6 cellular contexts compared by ENCODE assay signal in genomic region chr20:63741676-63742380, GRCh38. TPM values are rescaled to one million over a fixed set of nuclear protein-coding genes. Genes with fewer than 3 reads are reported as not detected.
DNase-seq lines count a peak whose midpoint lies in the region; ATAC-seq and TF ChIP-seq lines count a peak whose summit lies in the region.

No MANE protein-coding gene starts in this region.

- H3K27me3 ChIP-seq in PC-3 (ENCODE audit: low read length) (no peaks in the 10 kb centered on the region), fibroblast of lung (ENCODE audit: control insufficient read depth, insufficient read depth, low read length) (no peaks in the 10 kb centered on the region), subcutaneous abdominal adipose tissue (ENCODE audit: control insufficient read depth in 5 of 5, insufficient read depth in 4 of 5, low read length in 5 of 5) (no peaks in the 10 kb centered on the region)

- DNase-seq in PC-3 (no peak), fibroblast of lung (ENCODE audit: low read depth in 2 of 2) (no peak), NCI-H1930 (lab: John Stamatoyannopoulos, UW) (no peak)

- H4K20me1 ChIP-seq in PC-3 (ENCODE audit: low read length) (no peaks in the 10 kb centered on the region), fibroblast of lung (ENCODE audit: control insufficient read depth, extremely low read depth, insufficient read depth, low read length) (no peaks in the 10 kb centered on the region)

- H3K36me3 ChIP-seq in PC-3 (ENCODE audit: low read depth, low read length): peaks cover 22% of the 10 kb centered on the region
- peaks cover 17% of the 10 kb centered on the region for H3K36me3 ChIP-seq in fibroblast of lung (ENCODE audit: control insufficient read depth, insufficient read depth, low read length)
- H3K36me3 ChIP-seq in subcutaneous abdominal adipose tissue (ENCODE audit: control insufficient read depth in 5 of 5, insufficient read depth in 5 of 5, low read length in 5 of 5): peaks cover 0 to 44% (median 26%) of the 10 kb centered on the region in 5 donors

- H3K79me2 ChIP-seq in PC-3 (ENCODE audit: low read length) (peaks cover 13% of the 10 kb centered on the region), fibroblast of lung (ENCODE audit: control insufficient read depth, insufficient read depth, low read length) (peaks cover 4% of the 10 kb centered on the region)

- H3K27ac ChIP-seq in PC-3 (ENCODE audit: low read length) (peak overlapping the region; percentile 64), fibroblast of lung (ENCODE audit: insufficient read depth, low read length) (peak overlapping the region; percentile 72), subcutaneous abdominal adipose tissue (ENCODE audit: low read depth, low read length) (no peak overlapping the region)

- no peaks in the 10 kb centered on the region for H3K9me2 ChIP-seq in PC-3 (replicated peaks; ENCODE audit: low read length)

- peak overlapping the region; percentile 88 for H3K4me2 ChIP-seq in PC-3 (ENCODE audit: low read length)
- peak overlapping the region; percentile 90 for H3K4me2 ChIP-seq in fibroblast of lung (ENCODE audit: extremely low read depth, insufficient read depth, low read length)

- H3K9ac ChIP-seq in PC-3 (ENCODE audit: low read length) (peak overlapping the region; percentile 83), fibroblast of lung (ENCODE audit: insufficient read depth, low read length) (peak overlapping the region; percentile 75), subcutaneous abdominal adipose tissue (ENCODE audit: low read length in 5 of 5) (peak overlapping the region in 1 of 5 donors; percentile 48)

- intact Hi-C loops in PC-3 (cut with micrococcal nuclease): loop anchor here (2.0 kb wide), 1 partner anchor 35 kb away; the partner anchor contains the start of gene ARFRP1

- H3K9me3 ChIP-seq in PC-3 (ENCODE audit: low read length) (no peaks in the 10 kb centered on the region), fibroblast of lung (ENCODE audit: control insufficient read depth, insufficient read depth, low read depth, low read length) (no peaks in the 10 kb centered on the region), subcutaneous abdominal adipose tissue (ENCODE audit: control insufficient read depth in 5 of 5, low read length in 5 of 5) (no peaks in the 10 kb centered on the region)

- POLR2A ChIA-PET in PC-3 (lab: Charles Lee; ENCODE audit: unreplicated experiment): interaction anchor here (0.6 to 0.9 kb wide), 2 partner anchors 204 to 298 kb away, joined by 3 read pairs; partner anchors contain the start of gene PTK6

- H2AFZ ChIP-seq in PC-3 (ENCODE audit: low read length): peak overlapping the region; percentile 79
- no peak overlapping the region for H2AFZ ChIP-seq in fibroblast of lung (ENCODE audit: low read length)

- no peak for TF ChIP-seq CTCF in PC-3 (conservative IDR thresholded peaks at IDR 0.05; ENCODE audit: low read depth, low read length)
- no peak for TF ChIP-seq CTCF in fibroblast of lung (conservative IDR thresholded peaks at IDR 0.05 in 1 of 2, IDR thresholded peaks at IDR 0.05 in 1 of 2; ENCODE audit: low read depth in 1 of 2, low read length in 2 of 2)

- no peak for ATAC-seq in PC-3
- ATAC-seq in HG03139 (IDR thresholded peaks at IDR 0.05; ENCODE audit: unreplicated experiment): no peak
- ATAC-seq in GM19035 (IDR thresholded peaks at IDR 0.05; ENCODE audit: unreplicated experiment): no peak

- BruUV-seq in PC-3 (replicated peaks; lab: Mats Ljungman, UMichigan): no TSS peak

- peaks cover 12% of the 10 kb centered on the region for H3K4me1 ChIP-seq in PC-3 (ENCODE audit: insufficient read depth, low read length)
- H3K4me1 ChIP-seq in fibroblast of lung (ENCODE audit: control insufficient read depth, extremely low read depth, insufficient read depth, low read length): peaks cover 8% of the 10 kb centered on the region
- H3K4me1 ChIP-seq in subcutaneous abdominal adipose tissue (ENCODE audit: control insufficient read depth in 5 of 5, insufficient read depth in 5 of 5, low read length in 5 of 5): peaks cover 2 to 68% (median 51%) of the 10 kb centered on the region in 5 donors

- CTCF ChIA-PET in PC-3 (lab: Charles Lee): interaction anchor here (0.6 to 1.5 kb wide), 3 partner anchors 34 to 44 kb away, joined by 3 to 5 read pairs (median 5); partner anchors contain the start of genes ARFRP1 and ZGPAT

- H3K4me3 ChIP-seq in PC-3 (ENCODE audit: low read length) (peak overlapping the region; percentile 84), fibroblast of lung (replicated peaks in 1 of 4; ENCODE audit: control extremely low read depth in 1 of 4, insufficient read depth in 1 of 4, low read depth in 3 of 4, low read length in 4 of 4) (peak overlapping the region; percentile 65 to 74 (median 68)), subcutaneous abdominal adipose tissue (ENCODE audit: low read depth in 1 of 5, low read length in 5 of 5) (peak overlapping the region in 4 of 5 donors; percentile 39 to 76 (median 72))

- H3F3A ChIP-seq in PC-3 (ENCODE audit: low read length, unreplicated experiment): no peaks in the 10 kb centered on the region

RNA-seq across cellular contexts. Expression of gene SLC2A4RG, which starts 2.3 kb away (rescaled TPM):
- total RNA-seq in PC-3 (2014; rRNA removed): 116 TPM in 2 replicates
- total RNA-seq in fibroblast of lung: 18.2 and 30.6 TPM in 2 replicates
- polyA plus RNA-seq in fibroblast of lung: 17.5 and 27.1 TPM in 2 replicates
- polyA plus RNA-seq in fibroblast of lung (2012): 57.0 and 93.2 TPM in 2 replicates
- polyA minus RNA-seq in fibroblast of lung (ENCODE audit: low replicate concordance): 17.2 and 17.6 TPM in 2 replicates

RNA-seq across cellular contexts. Expression of gene LIME1, which starts 5.4 kb away (rescaled TPM):
- 17.3 and 18.6 TPM in 2 replicates for total RNA-seq in PC-3 (2014; rRNA removed)
- total RNA-seq in fibroblast of lung: 1.5 and 3.5 TPM in 2 replicates
- 0.68 and 0.90 TPM in 2 replicates for polyA plus RNA-seq in fibroblast of lung
- polyA plus RNA-seq in fibroblast of lung (2012): 2.1 and 2.3 TPM in 2 replicates
- 0.41 TPM in 1 of 2 replicates, not detected in the other for polyA minus RNA-seq in fibroblast of lung (ENCODE audit: low replicate concordance)

RNA-seq across cellular contexts. Expression of gene ZGPAT, which starts 34.0 kb away (rescaled TPM):
- total RNA-seq in PC-3 (2014; rRNA removed) (37.9 and 56.8 TPM in 2 replicates), fibroblast of lung (10.7 and 11.0 TPM in 2 replicates)
- polyA plus RNA-seq in fibroblast of lung: 7.6 and 8.7 TPM in 2 replicates
- 13.8 and 19.0 TPM in 2 replicates for polyA plus RNA-seq in fibroblast of lung (2012)
- 13.9 and 14.4 TPM in 2 replicates for polyA minus RNA-seq in fibroblast of lung (ENCODE audit: low replicate concordance)

RNA-seq across cellular contexts. Expression of gene ARFRP1, which starts 34.1 kb away (rescaled TPM):
- 71.2 and 73.5 TPM in 2 replicates for total RNA-seq in PC-3 (2014; rRNA removed)
- total RNA-seq in fibroblast of lung: 24.7 and 35.0 TPM in 2 replicates
- 32.2 and 34.6 TPM in 2 replicates for polyA plus RNA-seq in fibroblast of lung
- polyA plus RNA-seq in fibroblast of lung (2012): 36.3 and 40.1 TPM in 2 replicates
- 10.0 and 12.5 TPM in 2 replicates for polyA minus RNA-seq in fibroblast of lung (ENCODE audit: low replicate concordance)

RNA-seq across cellular contexts. Expression of gene TNFRSF6B, which starts 45.4 kb away (rescaled TPM):
- 41.6 and 59.0 TPM in 2 replicates for total RNA-seq in PC-3 (2014; rRNA removed)
- total RNA-seq in fibroblast of lung: 6.7 and 35.2 TPM in 2 replicates
- 3.8 and 5.7 TPM in 2 replicates for polyA plus RNA-seq in fibroblast of lung
- polyA plus RNA-seq in fibroblast of lung (2012): 4.9 and 14.5 TPM in 2 replicates
- 1.9 and 2.9 TPM in 2 replicates for polyA minus RNA-seq in fibroblast of lung (ENCODE audit: low replicate concordance)
